Comparison of ENCODE assay signal across 1 cellular context in genomic region chr1:21325231-21325718, GRCh38.
TF ChIP-seq lines count a peak whose summit lies in the region.

No MANE protein-coding gene starts in this region.

TF ChIP-seq in H1, 55 proteins besides CTCF, POLR2A, EP300 and RAD21:
- peak; percentile 79; the same call in 1 of the 2 replicates for TF ChIP-seq KDM1A (IDR thresholded peaks at IDR 0.05; ENCODE audit: borderline replicate concordance, low read length)
- TF ChIP-seq SIX5 (IDR thresholded peaks at IDR 0.05; ENCODE audit: low read depth, low read length): no peak
- TF ChIP-seq JUN (IDR thresholded peaks at IDR 0.05; ENCODE audit: low read depth, low read length): no peak
TF ChIP-seq in H1: peak in this region for 1.
